In the genomic region with DNA sequence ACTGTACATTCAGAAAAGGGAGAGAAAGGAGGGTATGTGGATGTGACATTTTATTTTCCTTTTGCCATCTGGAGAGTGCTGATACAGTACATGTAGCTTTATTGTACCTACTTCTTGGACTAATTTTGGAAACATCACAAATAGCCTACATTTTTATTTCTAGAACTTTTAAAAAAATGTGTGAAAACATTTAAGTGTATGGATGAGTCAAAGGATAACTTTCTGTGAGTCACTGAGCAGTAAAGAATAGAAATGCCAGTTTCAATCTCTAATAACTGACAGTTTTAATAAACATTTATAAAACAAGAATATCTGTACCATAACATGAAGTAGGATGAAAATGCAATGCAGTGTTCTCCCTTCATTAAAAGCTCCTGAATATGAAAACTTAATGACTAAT, we compare ENCODE assay signal across 22 cellular contexts.
DNase-seq lines count a peak whose midpoint lies in the region; ATAC-seq and TF ChIP-seq lines count a peak whose summit lies in the region.
"Had no signal": no experiment of that assay in that cellular context is flagged by ENCODE, and none has a peak within 500 bp of the region (broad histone marks: within the 10 kb centered on the region; RNA-seq: fewer than 3 reads in every experiment).

No MANE protein-coding gene starts in this region.

- no peak overlapping the region for H2AFZ ChIP-seq in OCI-LY7 (ENCODE audit: low read length)

- H3K9me2 ChIP-seq in OCI-LY7 (ENCODE audit: insufficient read depth, low read length): no peaks in the 10 kb centered on the region

- CTCF ChIA-PET in OCI-LY7 (lab: Charles Lee; ENCODE audit: unreplicated experiment): no interaction called here

- BruUV-seq in OCI-LY7 (replicated peaks; lab: Mats Ljungman, UMichigan): no TSS peak

- intact Hi-C loops in OCI-LY7 (cut with micrococcal nuclease; ENCODE audit: unreplicated experiment): no loop called here

- ATAC-seq in GM18858 (IDR thresholded peaks at IDR 0.05; ENCODE audit: unreplicated experiment) (peak; percentile 54), HG02610 (IDR thresholded peaks at IDR 0.05; ENCODE audit: unreplicated experiment) (peak; percentile 55), HG03469 (IDR thresholded peaks at IDR 0.05; ENCODE audit: unreplicated experiment) (peak; percentile 40)
- no peak for ATAC-seq in activated CD4-positive, CD25-positive, alpha-beta regulatory T cell treated with anti-CD3 and anti-CD28 coated beads, Interleukin-2, amount 50 U/mL, for 24 hours
- ATAC-seq: CD8-positive, alpha-beta T cell had no signal

- no peak overlapping the region for H3K27ac ChIP-seq in OCI-LY7 (ENCODE audit: low read depth, low read length, poor library complexity, severe bottlenecking)
- H3K27ac ChIP-seq: BLaER1 treated with 17β-estradiol and CSF1 and Interleukin-3, amounts not matched to agents 10 nM and 100 nM had no signal

- no peaks in the 10 kb centered on the region for H3K9me3 ChIP-seq in OCI-LY7 (ENCODE audit: low read length)

- no peak overlapping the region for H3K4me2 ChIP-seq in OCI-LY7 (ENCODE audit: low read length)
- H3K4me2 ChIP-seq: BLaER1 treated with 17β-estradiol and CSF1 and Interleukin-3, amounts not matched to agents 10 nM and 100 nM had no signal

- no peaks in the 10 kb centered on the region for H3K79me2 ChIP-seq in OCI-LY7 (ENCODE audit: insufficient read depth, low read depth, low read length)

- H3K4me3 ChIP-seq in OCI-LY7 (ENCODE audit: low read depth, low read length, poor library complexity, severe bottlenecking): no peak overlapping the region
- H3K4me3 ChIP-seq: BLaER1 treated with 17β-estradiol and CSF1 and Interleukin-3, amounts not matched to agents 10 nM and 100 nM had no signal

- TF ChIP-seq CTCF in OCI-LY7 (conservative IDR thresholded peaks at IDR 0.05; ENCODE audit: low read length): no peak

- no peaks in the 10 kb centered on the region for H3K36me3 ChIP-seq in OCI-LY7 (ENCODE audit: insufficient read depth, low read length)
- H3K36me3 ChIP-seq: BLaER1 treated with 17β-estradiol and CSF1 and Interleukin-3, amounts not matched to agents 10 nM and 100 nM had no signal

- POLR2A ChIA-PET in OCI-LY7 (lab: Charles Lee): interaction anchor here (1.0 kb wide), 1 partner anchor 15 kb away, joined by 3 read pairs; no protein-coding TSS in a partner anchor

- no peaks in the 10 kb centered on the region for H3K4me1 ChIP-seq in OCI-LY7 (ENCODE audit: insufficient read depth, low read length, poor library complexity, severe bottlenecking)

- no peaks in the 10 kb centered on the region for H4K20me1 ChIP-seq in OCI-LY7 (ENCODE audit: insufficient read depth, low read length)
- H4K20me1 ChIP-seq: BLaER1 treated with 17β-estradiol and CSF1 and Interleukin-3, amounts not matched to agents 10 nM and 100 nM had no signal

- DNase-seq in superior temporal gyrus (ENCODE audit: extremely low spot score) (peak; percentile 43), NCI-H2081 (lab: John Stamatoyannopoulos, UW) (no peak), OCI-LY7 (ENCODE audit: low spot score) (no peak)
- DNase-seq: Calu3; CD8-positive, alpha-beta T cell; GF-D8; H9; IMR-90; NCI-H1436; NCI-H1930; NCI-H446; NCI-H69; NK-92 treated with Interleukin-12 subunit alpha and Interleukin-12 subunit beta, amount 100 ng/mL, for 24 hours; OCI-M1; Right ventricle myocardium superior; SW 1271; T-helper 2 cell had no signal

Comparison
In these comparisons a context has a peak if more than half of its experiments do, and no peak if none do; other contexts are left out.
1. ATAC-seq: peak in GM18858 (single experiment), HG02610 (single experiment) and HG03469 (single experiment); none in activated CD4-positive, CD25-positive, alpha-beta regulatory T cell treated with anti-CD3 and anti-CD28 coated beads, Interleukin-2, amount 50 U/mL, for 24 hours (0 of 2).